ENCODE assay signal across 8 cellular contexts in the genomic region with DNA sequence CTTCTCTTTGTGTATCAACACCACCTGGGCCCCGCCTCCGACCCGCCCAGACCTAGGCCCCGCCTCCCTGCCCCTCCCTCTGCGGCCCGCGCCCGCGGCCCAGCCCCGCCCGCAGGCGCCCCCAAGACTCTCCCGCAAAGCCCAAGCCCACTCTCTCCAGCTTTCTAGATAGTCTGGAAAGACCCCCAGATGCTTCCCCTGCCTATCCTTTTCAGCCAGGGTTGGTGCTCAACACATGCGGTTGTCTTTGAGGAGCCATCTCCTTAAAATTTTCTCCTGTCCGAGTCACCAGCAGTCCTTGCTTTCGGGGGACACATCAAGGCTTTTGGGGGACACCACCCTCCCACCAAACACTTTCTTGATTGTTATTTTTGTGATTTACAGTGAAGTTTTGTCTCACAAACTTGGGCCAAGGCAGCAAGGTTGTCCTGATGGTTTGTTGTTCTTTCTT. TPM values are rescaled to one million over a fixed set of nuclear protein-coding genes. Genes with fewer than 3 reads are reported as not detected.
DNase-seq lines count a peak whose midpoint lies in the region; ATAC-seq and TF ChIP-seq lines count a peak whose summit lies in the region.

No MANE protein-coding gene starts in this region.

- peaks cover 20% of the 10 kb centered on the region for H3F3A ChIP-seq in PC-3 (ENCODE audit: low read length, unreplicated experiment)

- H3K4me3 ChIP-seq in GM06990 (replicated peaks; ENCODE audit: low read depth, low read length) (peak overlapping the region; percentile 96), PC-3 (ENCODE audit: low read length) (peak overlapping the region; percentile 83), endocrine pancreas (ENCODE audit: control insufficient read depth, insufficient read depth, low read length) (peak overlapping the region; percentile 74), neutrophil (ENCODE audit: low read depth in 1 of 2, low read length in 1 of 2) (peak overlapping the region; percentile 91 to 99)

- H3K36me3 ChIP-seq in GM06990 (ENCODE audit: control insufficient read depth, insufficient read depth, low read length) (peaks cover 2% of the 10 kb centered on the region), PC-3 (ENCODE audit: low read depth, low read length) (peaks cover 33% of the 10 kb centered on the region), endocrine pancreas (ENCODE audit: control insufficient read depth, insufficient read depth, low read length) (no peaks in the 10 kb centered on the region), neutrophil (peaks cover 32% of the 10 kb centered on the region)

- POLR2A ChIA-PET in PC-3 (lab: Charles Lee; ENCODE audit: unreplicated experiment), result interaction anchor here (0.5 to 0.9 kb wide), 2 partner anchors 11 to 78 kb away, joined by 4 to 6 read pairs; no protein-coding TSS in a partner anchor

- ATAC-seq in PC-3, result no peak
- ATAC-seq in HG03442 (IDR thresholded peaks at IDR 0.05; ENCODE audit: unreplicated experiment), result no peak
- ATAC-seq in GM18907 (IDR thresholded peaks at IDR 0.05; ENCODE audit: unreplicated experiment), result no peak

- H3K9ac ChIP-seq in PC-3 (ENCODE audit: low read length) (peak overlapping the region; percentile 93), endocrine pancreas (ENCODE audit: control insufficient read depth, insufficient read depth, low read length) (peak overlapping the region; percentile 55)

- H2AFZ ChIP-seq in PC-3 (ENCODE audit: low read length), result peak overlapping the region; percentile 99

- H3K4me2 ChIP-seq in PC-3 (ENCODE audit: low read length), result peak overlapping the region; percentile 92

- peaks cover 37% of the 10 kb centered on the region for H3K4me1 ChIP-seq in PC-3 (ENCODE audit: insufficient read depth, low read length)
- peaks cover 14% of the 10 kb centered on the region for H3K4me1 ChIP-seq in endocrine pancreas (ENCODE audit: control insufficient read depth, insufficient read depth, low read length)
- H3K4me1 ChIP-seq in neutrophil (ENCODE audit: control insufficient read depth in 1 of 2, insufficient read depth in 1 of 2, low read depth in 1 of 2, low read length in 1 of 2), result peaks cover 44 to 50% of the 10 kb centered on the region in 2 experiments

- DNase-seq in GM06990 (ENCODE audit: extremely low read depth, insufficient read length) (no peak), PC-3 (no peak), globus pallidus (ENCODE audit: low spot score) (no peak), kidney tubule cell (ENCODE audit: low spot score) (no peak)

- intact Hi-C loops in PC-3 (cut with micrococcal nuclease), result loop anchor here (1.0 to 5.0 kb wide), 3 partner anchors 10 to 382 kb away; a partner anchor contains a TSS

- H4K20me1 ChIP-seq in PC-3 (ENCODE audit: low read length), result peaks cover 43% of the 10 kb centered on the region

- TF ChIP-seq CTCF in GM06990 (IDR thresholded peaks at IDR 0.05; ENCODE audit: insufficient read depth, low read length, poor library complexity, severe bottlenecking) (no peak), PC-3 (conservative IDR thresholded peaks at IDR 0.05; ENCODE audit: low read depth, low read length) (no peak), neutrophil (IDR thresholded peaks at IDR 0.05) (no peak)

- H3K9me2 ChIP-seq in PC-3 (replicated peaks; ENCODE audit: low read length), result no peaks in the 10 kb centered on the region

- H3K27ac ChIP-seq in PC-3 (ENCODE audit: low read length) (no peak overlapping the region), neutrophil (peak overlapping the region; percentile 97)

- H3K27me3 ChIP-seq in GM06990 (replicated peaks; ENCODE audit: control insufficient read depth, insufficient read depth, low read length), result no peaks in the 10 kb centered on the region
- no peaks in the 10 kb centered on the region for H3K27me3 ChIP-seq in PC-3 (ENCODE audit: low read length)
- no peaks in the 10 kb centered on the region for H3K27me3 ChIP-seq in endocrine pancreas (ENCODE audit: control insufficient read depth, insufficient read depth, low read length)
- H3K27me3 ChIP-seq in neutrophil, result no peaks in the 10 kb centered on the region

- H3K9me3 ChIP-seq in PC-3 (ENCODE audit: low read length) (no peaks in the 10 kb centered on the region), endocrine pancreas (ENCODE audit: control insufficient read depth, low read length) (no peaks in the 10 kb centered on the region), neutrophil (no peaks in the 10 kb centered on the region)

- BruUV-seq in PC-3 (replicated peaks; lab: Mats Ljungman, UMichigan), result no TSS peak

- H3K79me2 ChIP-seq in PC-3 (ENCODE audit: low read length), result peaks cover 59% of the 10 kb centered on the region

- CTCF ChIA-PET in PC-3 (lab: Charles Lee), result interaction anchor here (0.8 kb wide), 1 partner anchor 416 kb away, joined by 4 read pairs; no protein-coding TSS in a partner anchor

RNA-seq across cellular contexts. Expression of a gene that starts 0.3 kb away (rescaled TPM):
- 214 and 232 TPM in 2 replicates for total RNA-seq in PC-3 (2014; rRNA removed)
